ENCODE assay signal across 17 cellular contexts in the genomic region with DNA sequence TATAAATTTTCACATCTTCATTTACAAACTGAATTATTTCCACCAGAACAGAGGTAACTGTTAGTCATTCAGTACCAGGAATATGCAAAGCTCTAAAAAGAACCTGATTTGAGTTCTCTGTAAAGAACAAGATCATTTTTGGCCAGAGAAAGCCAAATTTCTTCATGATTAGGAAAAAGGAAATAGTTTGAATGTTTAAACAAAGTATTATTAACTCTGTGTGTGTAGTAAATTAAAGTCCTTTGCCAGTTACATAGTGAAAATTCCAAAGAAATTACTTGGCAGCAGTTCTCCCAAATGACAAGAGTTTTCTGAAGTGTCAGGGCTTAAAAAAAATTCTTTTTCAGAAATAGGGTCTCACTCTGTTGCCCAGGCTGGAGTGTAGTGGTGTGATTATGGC. TPM values are rescaled to one million over a fixed set of nuclear protein-coding genes. Genes with fewer than 3 reads are reported as not detected.
DNase-seq lines count a peak whose midpoint lies in the region; TF ChIP-seq lines count a peak whose summit lies in the region.
"Had no signal": no experiment of that assay in that cellular context is flagged by ENCODE, and none has a peak within 500 bp of the region (broad histone marks: within the 10 kb centered on the region; RNA-seq: fewer than 3 reads in every experiment).

No MANE protein-coding gene starts in this region.

- no peaks in the 10 kb centered on the region for H3K9me3 Mint-ChIP-seq in neural progenitor cell
- H3K9me3 Mint-ChIP-seq: H9, IgD-negative memory B cell had no signal

- H3K4me3 ChIP-seq in GM23248 (0 out of 2 replicates have a peak overlapping the region, but pooled peaks have one; percentile 2), cardiac fibroblast (replicated peaks in 1 of 2; ENCODE audit: low read depth in 2 of 2, low read length in 2 of 2) (no peak overlapping the region), neural progenitor cell (no peak overlapping the region)

- no peaks in the 10 kb centered on the region for H3K27me3 Mint-ChIP-seq in neural progenitor cell (ENCODE audit: insufficient read depth, low read depth)
- H3K27me3 Mint-ChIP-seq: IgD-negative memory B cell had no signal

- no peaks in the 10 kb centered on the region for H3K9me2 ChIP-seq in GM23248 (ENCODE audit: insufficient read depth)

- no peaks in the 10 kb centered on the region for H3K79me2 ChIP-seq in GM23248 (ENCODE audit: insufficient read depth)
- no peaks in the 10 kb centered on the region for H3K79me2 ChIP-seq in neural progenitor cell (ENCODE audit: low read depth)

- in situ Hi-C loops in GM23248 (cut with MboI) = no loop called here

- H3K9ac ChIP-seq in GM23248 (no peak overlapping the region), neural progenitor cell (no peak overlapping the region)

- H3K36me3 ChIP-seq in GM23248 (ENCODE audit: low read depth) = peaks cover 36% of the 10 kb centered on the region
- H3K36me3 ChIP-seq in neural progenitor cell = peaks cover 11% of the 10 kb centered on the region

- peaks cover 24% of the 10 kb centered on the region for H3K4me1 ChIP-seq in GM23248 (ENCODE audit: insufficient read depth)
- no peaks in the 10 kb centered on the region for H3K4me1 ChIP-seq in neural progenitor cell

- H3K36me3 Mint-ChIP-seq in neural progenitor cell = peaks cover 39% of the 10 kb centered on the region

- H3K9me3 ChIP-seq in GM23248 (ENCODE audit: low read depth) (no peaks in the 10 kb centered on the region), neural progenitor cell (ENCODE audit: low read depth) (no peaks in the 10 kb centered on the region)

- H3K4me2 ChIP-seq in GM23248 (ENCODE audit: unreplicated experiment) (peak overlapping the region; percentile 25), neural progenitor cell (no peak overlapping the region)

- no peaks in the 10 kb centered on the region for H3K4me1 Mint-ChIP-seq in neural progenitor cell
- H3K4me1 Mint-ChIP-seq: H9, IgD-negative memory B cell had no signal

- H3K27ac ChIP-seq in GM23248 (peak overlapping the region; percentile 14; the same call in 1 of the 2 replicates), neural progenitor cell (no peak overlapping the region)

- DNase-seq in AG08395 (ENCODE audit: low spot score) = peak; percentile 35
- peak; percentile 21 for DNase-seq in GM23248
- DNase-seq in cardiac fibroblast (ENCODE audit: low read depth in 2 of 2) = peak; percentile 28 to 68
- DNase-seq in iris pigment epithelial cell (ENCODE audit: low read depth) = peak; percentile 25
- no peak for DNase-seq in DMS153 treated with DMSO at 0.1 percent for 48 hours (lab: John Stamatoyannopoulos, UW; ENCODE audit: unreplicated experiment)
- no peak for DNase-seq in neural progenitor cell (ENCODE audit: low spot score)
- no peak for DNase-seq in activated naive CD4-positive, alpha-beta T cell (lab: John Stamatoyannopoulos, UW)
- DNase-seq: DMS53, H9, Kasumi-1, MM.1S, NCI-H1105, NCI-H187, NCI-H446 treated with DMSO at 0.1 percent for 48 hours, NCI-H748 treated with DMSO at 0.1 percent for 48 hours, RPMI8226 had no signal

- H3K4me3 Mint-ChIP-seq in neural progenitor cell = no peak overlapping the region
- H3K4me3 Mint-ChIP-seq: H9, IgD-negative memory B cell had no signal

- H3K27me3 ChIP-seq in GM23248 (replicated peaks; ENCODE audit: insufficient read depth) (no peaks in the 10 kb centered on the region), neural progenitor cell (no peaks in the 10 kb centered on the region)

- H4K20me1 ChIP-seq in GM23248 (ENCODE audit: insufficient read depth) = no peaks in the 10 kb centered on the region
- H4K20me1 ChIP-seq in neural progenitor cell (ENCODE audit: low read depth) = no peaks in the 10 kb centered on the region

- H3F3A ChIP-seq in GM23248 (ENCODE audit: insufficient read depth) = peaks cover 19% of the 10 kb centered on the region
- no peaks in the 10 kb centered on the region for H3F3A ChIP-seq in neural progenitor cell (ENCODE audit: low read depth)

- H3K27ac Mint-ChIP-seq in neural progenitor cell = no peak overlapping the region
- H3K27ac Mint-ChIP-seq: H9, IgD-negative memory B cell had no signal

- H2AFZ ChIP-seq in GM23248 (no peak overlapping the region), neural progenitor cell (replicated peaks) (no peak overlapping the region)

- no peak for TF ChIP-seq CTCF in cardiac fibroblast (IDR thresholded peaks at IDR 0.05; ENCODE audit: low read depth, low read length)
- no peak for TF ChIP-seq CTCF in neural progenitor cell (IDR thresholded peaks at IDR 0.05)

RNA-seq across cellular contexts. Expression of a gene that starts 24.5 kb away (rescaled TPM):
- 11.7 and 19.9 TPM in 2 replicates for total RNA-seq in GM23248 (2014; rRNA removed; shearing (Covaris generic))
- 8.3 and 10.9 TPM in 2 replicates for polyA plus RNA-seq in GM23248 (2016; fragmentation: Nextera tagmentation; extraction: Ambion mirVana)
- 28.2 and 32.1 TPM in 2 replicates for total RNA-seq in neural progenitor cell (ENCODE audit: low replicate concordance)

RNA-seq across cellular contexts. Expression of a gene that starts 24.7 kb away (rescaled TPM):
- total RNA-seq in GM23248 (2014; rRNA removed; shearing (Covaris generic)) = 0.43 and 2.4 TPM in 2 replicates
- 1.1 and 1.5 TPM in 2 replicates for polyA plus RNA-seq in GM23248 (2016; fragmentation: Nextera tagmentation; extraction: Ambion mirVana)
- 4.9 and 6.4 TPM in 2 replicates for total RNA-seq in neural progenitor cell (ENCODE audit: low replicate concordance)

Comparison
In these comparisons a context has a peak if more than half of its experiments do, and no peak if none do; other contexts are left out.
1. DNase-seq: peak in AG08395 (single experiment), GM23248 (single experiment), cardiac fibroblast (2 of 2) and iris pigment epithelial cell (single experiment); none in DMS153 treated with DMSO at 0.1 percent for 48 hours (single experiment), neural progenitor cell (single experiment) and activated naive CD4-positive, alpha-beta T cell (0 of 4).